24 cellular contexts compared by ENCODE assay signal in the genomic region with DNA sequence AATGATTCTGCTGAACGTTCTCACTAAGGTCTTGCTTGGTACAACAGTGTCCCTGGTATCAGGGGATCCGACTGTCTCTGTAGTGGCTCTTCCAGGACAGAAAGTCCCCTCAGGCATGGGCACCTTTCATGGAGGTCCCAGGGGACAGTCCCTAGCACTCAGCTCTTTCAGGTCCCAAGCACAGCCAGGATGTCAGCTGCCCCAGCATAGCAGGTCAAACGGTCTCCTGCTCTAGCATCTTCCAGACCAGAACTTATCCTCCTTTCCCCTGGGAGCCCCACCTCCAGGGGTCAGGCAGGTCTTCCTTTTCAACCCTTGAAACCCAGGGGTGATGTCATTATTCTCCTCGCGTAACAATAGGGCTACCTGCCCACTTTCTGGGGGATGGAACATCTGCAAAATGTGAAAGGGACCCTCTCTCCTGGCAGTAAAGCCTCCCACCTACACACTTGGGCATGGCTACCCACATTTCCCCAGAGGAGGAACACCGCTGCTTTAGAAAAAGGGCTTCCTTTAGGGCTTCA. TPM values are rescaled to one million over a fixed set of nuclear protein-coding genes. Genes with fewer than 3 reads are reported as not detected.
"Had no signal": no experiment of that assay in that cellular context is flagged by ENCODE, and none has a peak within 500 bp of the region (broad histone marks: within the 10 kb centered on the region; RNA-seq: fewer than 3 reads in every experiment).

No MANE protein-coding gene starts in this region.

- FAIRE-seq: RCC 7860 had no signal

- H3K27me3 ChIP-seq: MG63 had no signal

- DNase-seq: IMR-90, Karpas-422, KG1, MG63, NCI-H1092, NCI-H1105 treated with DMSO at 0.1 percent for 48 hours, NCI-H1417 treated with DMSO at 0.1 percent for 48 hours, NCI-H187, NCI-H2029, NCI-H2081 treated with DMSO at 0.1 percent for 48 hours, NCI-H2171, NCI-H226, NCI-H446, NCI-H510A, NCI-H524 treated with DMSO at 0.1 percent for 48 hours, NCI-H69, NCI-H774, RPMI8226, SHP77, SK-N-SH, SW 1271 had no signal

- H3K4me2 ChIP-seq: SK-N-SH had no signal

- H3K9ac ChIP-seq: SK-N-SH had no signal

- H3K4me3 ChIP-seq: MG63 had no signal

RNA-seq across cellular contexts. Expression of a gene that starts 24.7 kb away (rescaled TPM):
- total RNA-seq: IMR-90 had no signal

RNA-seq across cellular contexts. Expression of a gene that starts 44.5 kb away (rescaled TPM):
- total RNA-seq: HT-29, IMR-90, SK-MEL-5 had no signal
